ENCODE assay signal across 1 cellular context in genomic region chr11:22528612-22529429, GRCh38.
TF ChIP-seq lines count a peak whose summit lies in the region.

No MANE protein-coding gene starts in this region.

TF ChIP-seq in HepG2, 621 proteins besides CTCF, POLR2A, EP300 and RAD21:
- TF ChIP-seq ZNF281 (CRISPR knock-in tag; IDR thresholded peaks at IDR 0.05; ENCODE audit: borderline replicate concordance), result peak; percentile 28; the same call in 1 of the 2 replicates
